Comparison of ENCODE assay signal across 8 cellular contexts in genomic region chr14:74712499-74713394, GRCh38. TPM values are rescaled to one million over a fixed set of nuclear protein-coding genes. Genes with fewer than 3 reads are reported as not detected.
DNase-seq lines count a peak whose midpoint lies in the region; ATAC-seq, FAIRE-seq and TF ChIP-seq lines count a peak whose summit lies in the region.

TSS of gene AREL1 (minus strand) at chr14:74713080. CDS start at chr14:74685615, 27,465 bp downstream.
TSS of gene FCF1 (plus strand) at chr14:74713144. CDS start at chr14:74713198, 54 bp downstream.

- intact Hi-C loops in body of pancreas (cut with DNase I), result no loop called here

- 0% methylated on average over 23 to 31 of the region's 31 CpGs for WGBS in body of pancreas, 2 donors
- WGBS in smooth muscle cell (ENCODE audit: low lambda C conversion rate), result 1% methylated on average over 31 of the region's 31 CpGs

- FAIRE-seq in GM18507 (lab: Jason Lieb, UNC), result peak; percentile 97

- peaks cover 0 to 4% of the 10 kb centered on the region in 2 donors for H3K36me3 ChIP-seq in body of pancreas (replicated peaks in 1 of 2; ENCODE audit: insufficient read depth in 1 of 2, low read depth in 2 of 2)
- peaks cover 7% of the 10 kb centered on the region for H3K36me3 ChIP-seq in smooth muscle cell (ENCODE audit: low read depth)

- DNase-seq in GM18507 (ENCODE audit: extremely low spot score, insufficient read length, low read depth) (peak; percentile 88), body of pancreas (peak; percentile 74 to 89 (median 78)), smooth muscle cell (lab: John Stamatoyannopoulos, UW; ENCODE audit: unreplicated experiment) (no peak), NCI-H510A (lab: John Stamatoyannopoulos, UW) (no peak), nucleus accumbens (lab: John Stamatoyannopoulos, UW) (no peak)

- H3F3A ChIP-seq in smooth muscle cell (ENCODE audit: low read depth), result no peaks in the 10 kb centered on the region

- H3K4me1 ChIP-seq in body of pancreas (peaks cover 8% of the 10 kb centered on the region), smooth muscle cell (ENCODE audit: low read depth) (peaks cover 10% of the 10 kb centered on the region)

- TF ChIP-seq POLR2A in body of pancreas (IDR thresholded peaks at IDR 0.05), result peak in 2 of 3 donors; percentile 68 to 78

- peaks cover 42% of the 10 kb centered on the region for H4K20me1 ChIP-seq in smooth muscle cell (ENCODE audit: low read depth)

- H3K27me3 ChIP-seq in body of pancreas (no peaks in the 10 kb centered on the region), smooth muscle cell (ENCODE audit: low read depth) (no peaks in the 10 kb centered on the region)

- TF ChIP-seq CTCF in body of pancreas (IDR thresholded peaks at IDR 0.05) (peak in 2 of 7 experiments; percentile 10 to 12), smooth muscle cell (IDR thresholded peaks at IDR 0.05; ENCODE audit: borderline replicate concordance, insufficient read depth, poor library complexity, severe bottlenecking) (no peak)

- H3K27ac ChIP-seq in body of pancreas, result peak within 1 kb of the TSS; percentile 69 to 77 (median 72)
- H3K27ac ChIP-seq in smooth muscle cell (ENCODE audit: low read depth), result peak within 1 kb of the TSS; percentile 83

- peak; percentile 97 for ATAC-seq in HG02970 (IDR thresholded peaks at IDR 0.05; ENCODE audit: low FRiP score, unreplicated experiment)
- peak; percentile 98 for ATAC-seq in SK-N-SH treated with all-trans-retinoic acid at 6 μM for 48 hours
- peak; percentile 97 for ATAC-seq in body of pancreas

- H3K4me3 ChIP-seq in body of pancreas, result peak within 1 kb of the TSS; percentile 26 to 97
- H3K4me3 ChIP-seq in iPS-18c (ENCODE audit: insufficient read depth, low read depth, low read length), result peak within 1 kb of the TSS; percentile 99
- H3K4me3 ChIP-seq in smooth muscle cell, result peak within 1 kb of the TSS; percentile 80

- H2AFZ ChIP-seq in smooth muscle cell (ENCODE audit: low read depth), result peak within 1 kb of the TSS; percentile 92

- peaks cover 69% of the 10 kb centered on the region for H3K79me2 ChIP-seq in smooth muscle cell (ENCODE audit: low read depth)

- peak within 1 kb of the TSS; percentile 94 for H3K9ac ChIP-seq in smooth muscle cell (ENCODE audit: low read depth)

- H3K4me2 ChIP-seq in smooth muscle cell, result peak within 1 kb of the TSS; percentile 93

- H3K9me3 ChIP-seq in body of pancreas (no peaks in the 10 kb centered on the region), iPS-18c (ENCODE audit: control insufficient read depth, insufficient read depth, low read length) (no peaks in the 10 kb centered on the region), smooth muscle cell (replicated peaks; ENCODE audit: low read depth) (no peaks in the 10 kb centered on the region)

TF ChIP-seq in SK-N-SH treated with all-trans-retinoic acid at 6 μM for 48 hours, 23 proteins besides CTCF, POLR2A, EP300 and RAD21:
- TF ChIP-seq PPARA (CRISPR knock-in tag; IDR thresholded peaks at IDR 0.05; ENCODE audit: borderline replicate concordance) (no peak), RARB (CRISPR knock-in tag; IDR thresholded peaks at IDR 0.05) (no peak), TSHZ2 (CRISPR knock-in tag; IDR thresholded peaks at IDR 0.05) (no peak), TOX (CRISPR knock-in tag; IDR thresholded peaks at IDR 0.05; ENCODE audit: borderline replicate concordance) (no peak), CSDC2 (CRISPR knock-in tag; IDR thresholded peaks at IDR 0.05) (no peak), OSR1 (CRISPR knock-in tag; IDR thresholded peaks at IDR 0.05) (no peak), ISL1 (CRISPR knock-in tag; IDR thresholded peaks at IDR 0.05) (no peak), ZNF8 (CRISPR knock-in tag; IDR thresholded peaks at IDR 0.05) (no peak), ESRRG (CRISPR knock-in tag; IDR thresholded peaks at IDR 0.05) (no peak), SNAI2 (CRISPR knock-in tag; IDR thresholded peaks at IDR 0.05) (no peak), TCF4 (CRISPR knock-in tag; IDR thresholded peaks at IDR 0.05; ENCODE audit: borderline replicate concordance) (no peak), POU6F1 (CRISPR knock-in tag; IDR thresholded peaks at IDR 0.05; ENCODE audit: borderline replicate concordance, low read depth) (no peak)

RNA-seq across cellular contexts. Expression of gene AREL1, which starts in this region (rescaled TPM):
- total RNA-seq in body of pancreas, result 10 to 100 TPM; 10.6 to 21.1 TPM
- 27.3 and 33.5 TPM in 2 replicates for total RNA-seq in smooth muscle cell
- polyA plus RNA-seq in smooth muscle cell, result 9.4 and 9.6 TPM in 2 replicates

RNA-seq across cellular contexts. Expression of gene FCF1, which starts in this region (rescaled TPM):
- total RNA-seq in body of pancreas (10 to 100 TPM in 1 of 2 donors, 1 to 10 TPM in 1; 4.9 to 19.2 TPM), smooth muscle cell (34.9 and 36.2 TPM in 2 replicates)
- 14.6 and 17.5 TPM in 2 replicates for polyA plus RNA-seq in smooth muscle cell

Comparison
In these comparisons a context has a peak if more than half of its experiments do, and no peak if none do; other contexts are left out.
1. DNase-seq: peak in GM18507 (single experiment) and body of pancreas (4 of 4); none in smooth muscle cell (single experiment), NCI-H510A (single experiment) and nucleus accumbens (0 of 56).
2. Peak in every context shown above with its lines, with median percentiles within 50 percentile points of each other: ATAC-seq and H3K4me3 ChIP-seq.